In the genomic region with DNA sequence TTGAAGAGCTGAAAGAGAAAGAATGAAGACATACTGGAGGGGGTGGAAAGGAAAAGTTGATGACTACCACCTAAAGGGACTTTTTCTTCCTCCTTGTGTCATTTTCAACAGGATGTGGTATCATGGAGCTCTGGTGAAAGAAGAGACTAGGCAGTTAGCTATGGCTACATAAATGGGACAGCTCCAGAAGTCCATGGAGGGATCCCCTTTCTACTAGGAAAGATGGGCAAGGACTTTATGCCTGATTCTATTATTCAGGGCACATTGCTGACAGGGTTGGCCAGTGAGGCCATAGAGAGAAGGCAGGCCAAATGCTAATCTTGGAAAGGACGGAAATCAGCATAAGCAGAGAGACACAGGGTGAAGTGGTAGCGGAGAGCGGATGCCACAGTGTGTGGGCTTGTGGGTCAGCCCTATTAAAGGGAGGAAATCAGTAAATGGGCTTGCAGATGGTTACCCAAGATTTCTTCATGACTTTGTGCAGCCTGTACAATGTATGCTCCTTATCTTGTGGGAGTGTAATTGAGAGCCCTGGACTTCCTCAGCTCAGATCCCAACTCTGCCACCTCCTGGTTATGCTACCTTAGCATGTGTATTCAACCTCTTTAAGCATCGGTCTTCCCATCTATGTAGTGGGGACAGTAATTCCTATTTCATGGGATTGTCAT, we compare ENCODE assay signal across 8 cellular contexts.
DNase-seq lines count a peak whose midpoint lies in the region; ATAC-seq and TF ChIP-seq lines count a peak whose summit lies in the region.

No MANE protein-coding gene starts in this region.

- H2AFZ ChIP-seq in neuronal stem cell (ENCODE audit: low read length), result no peak overlapping the region

- H3K27ac Mint-ChIP-seq in activated CD4-positive, alpha-beta memory T cell treated with anti-CD3 and anti-CD28 coated beads, Interleukin-2, amount 10 ng/mL, durations not matched to agents 7 days and 5 days, result peak overlapping the region; percentile 7

- no peak overlapping the region for H3K18ac ChIP-seq in neuronal stem cell (ENCODE audit: low read length)

- H3K36me3 Mint-ChIP-seq in activated CD4-positive, alpha-beta memory T cell treated with anti-CD3 and anti-CD28 coated beads, Interleukin-2, amount 10 ng/mL, durations not matched to agents 7 days and 5 days (ENCODE audit: low read depth), result peaks cover 3% of the 10 kb centered on the region

- POLR2A ChIA-PET in activated CD4-positive, alpha-beta memory T cell treated with anti-CD3 and anti-CD28 coated beads, Interleukin-2, amount 10 ng/mL, durations not matched to agents 7 days and 5 days (lab: Charles Lee), result interaction anchor here (1.0 to 1.8 kb wide), 4 partner anchors 31 to 261 kb away, joined by 3 to 6 read pairs (median 3); no protein-coding TSS in a partner anchor

- H4K8ac ChIP-seq in neuronal stem cell (ENCODE audit: low read depth, low read length), result no peak overlapping the region

- no peaks in the 10 kb centered on the region for H3K79me1 ChIP-seq in neuronal stem cell (ENCODE audit: low read depth, low read length)

- no peaks in the 10 kb centered on the region for H3K36me3 ChIP-seq in right atrium auricular region
- H3K36me3 ChIP-seq in neutrophil, result no peaks in the 10 kb centered on the region
- no peaks in the 10 kb centered on the region for H3K36me3 ChIP-seq in neuronal stem cell (replicated peaks in 1 of 2; ENCODE audit: control insufficient read depth in 2 of 2, insufficient read depth in 2 of 2, low read length in 2 of 2)

- no peak overlapping the region for H2AK5ac ChIP-seq in neuronal stem cell (ENCODE audit: low read depth, low read length)

- H3K14ac ChIP-seq in neuronal stem cell (ENCODE audit: low read length), result no peak overlapping the region

- H3K4me1 Mint-ChIP-seq in activated CD4-positive, alpha-beta memory T cell treated with anti-CD3 and anti-CD28 coated beads, Interleukin-2, amount 10 ng/mL, durations not matched to agents 7 days and 5 days, result peaks cover 24% of the 10 kb centered on the region

- H4K91ac ChIP-seq in neuronal stem cell (ENCODE audit: low read depth, low read length, poor library complexity), result no peak overlapping the region

- H2BK5ac ChIP-seq in neuronal stem cell (ENCODE audit: low read length), result no peak overlapping the region

- TF ChIP-seq POLR2A in lower leg skin (IDR thresholded peaks at IDR 0.05), result no peak

- TF ChIP-seq CTCF in right atrium auricular region (IDR thresholded peaks at IDR 0.05) (peak in 1 of 2 donors; percentile 24), neutrophil (IDR thresholded peaks at IDR 0.05) (peak; percentile 19), lower leg skin (IDR thresholded peaks at IDR 0.05) (no peak)

- no peak overlapping the region for H3K23ac ChIP-seq in neuronal stem cell (ENCODE audit: low read depth, low read length, poor library complexity)

- peaks cover 2% of the 10 kb centered on the region for H3K9me3 Mint-ChIP-seq in activated CD4-positive, alpha-beta memory T cell treated with anti-CD3 and anti-CD28 coated beads, Interleukin-2, amount 10 ng/mL, durations not matched to agents 7 days and 5 days

- H3K4me3 ChIP-seq in right atrium auricular region (no peak overlapping the region), neutrophil (ENCODE audit: low read depth in 1 of 2, low read length in 1 of 2) (no peak overlapping the region), lower leg skin (ENCODE audit: low read depth, poor library complexity, severe bottlenecking) (no peak overlapping the region), neuronal stem cell (ENCODE audit: low read length in 2 of 2) (no peak overlapping the region)

- ATAC-seq in left cardiac atrium (peak; percentile 27 to 53), HG03103 (IDR thresholded peaks at IDR 0.05; ENCODE audit: low read depth, unreplicated experiment) (peak; percentile 39)

- no peak overlapping the region for H3K4me3 Mint-ChIP-seq in activated CD4-positive, alpha-beta memory T cell treated with anti-CD3 and anti-CD28 coated beads, Interleukin-2, amount 10 ng/mL, durations not matched to agents 7 days and 5 days

- DNase-seq in left cardiac atrium, result no peak
- DNase-seq in right atrium auricular region (ENCODE audit: low spot score), result no peak
- DNase-seq in activated CD4-positive, alpha-beta memory T cell treated with anti-CD3 and anti-CD28 coated beads, Interleukin-2, amount 10 ng/mL, durations not matched to agents 7 days and 5 days, result peak; percentile 24
- DNase-seq in NCI-H82 (lab: John Stamatoyannopoulos, UW), result no peak
- no peak for DNase-seq in lower leg skin (ENCODE audit: low spot score in 2 of 2)
- DNase-seq in neuronal stem cell (ENCODE audit: low spot score), result no peak

- H3K27me3 ChIP-seq in right atrium auricular region, result no peaks in the 10 kb centered on the region
- H3K27me3 ChIP-seq in neutrophil, result no peaks in the 10 kb centered on the region
- no peaks in the 10 kb centered on the region for H3K27me3 ChIP-seq in neuronal stem cell (ENCODE audit: control insufficient read depth in 3 of 3, insufficient read depth in 3 of 3, low read depth in 1 of 3, low read length in 3 of 3)

- H3K27ac ChIP-seq in right atrium auricular region (no peak overlapping the region), neutrophil (peak overlapping the region; percentile 41), neuronal stem cell (replicated peaks; ENCODE audit: low read length) (no peak overlapping the region)

- H3K9me3 ChIP-seq in right atrium auricular region (no peaks in the 10 kb centered on the region), neutrophil (no peaks in the 10 kb centered on the region), neuronal stem cell (replicated peaks in 1 of 2; ENCODE audit: control insufficient read depth in 2 of 2, insufficient read depth in 1 of 2, low read depth in 1 of 2, low read length in 2 of 2) (no peaks in the 10 kb centered on the region)

- intact Hi-C loops in left cardiac atrium (cut with DNase I), result no loop called here
- intact Hi-C loops in lower leg skin (cut with DNase I; ENCODE audit: low total_unique reads), result no loop called here

- no peak overlapping the region for H3K4ac ChIP-seq in neuronal stem cell (ENCODE audit: low read length)

- CTCF ChIA-PET in activated CD4-positive, alpha-beta memory T cell treated with anti-CD3 and anti-CD28 coated beads, Interleukin-2, amount 10 ng/mL, durations not matched to agents 7 days and 5 days (lab: Charles Lee), result interaction anchor here (0.7 to 1.3 kb wide), 3 partner anchors 36 to 258 kb away, joined by 3 read pairs; no protein-coding TSS in a partner anchor

- H3K4me2 ChIP-seq in neuronal stem cell (ENCODE audit: insufficient read depth, low read length, poor library complexity, severe bottlenecking), result no peak overlapping the region

- H2BK15ac ChIP-seq in neuronal stem cell (ENCODE audit: low read length), result no peak overlapping the region

- no peak overlapping the region for H2BK120ac ChIP-seq in neuronal stem cell (ENCODE audit: low read depth, low read length)

- 96 to 99% methylated on average over 4 of the region's 4 CpGs for WGBS in lower leg skin, 2 donors
- no CpG with 5 or more reads among the region's 4 CpGs for WGBS in neuronal stem cell (ENCODE audit: extremely low coverage in 2 of 2, insufficient read length in 2 of 2, insufficient replicate concordance in 1 of 2), 2 donors

- H3K9ac ChIP-seq in neuronal stem cell (ENCODE audit: low read depth, low read length, poor library complexity), result no peak overlapping the region

- no peaks in the 10 kb centered on the region for H3K27me3 Mint-ChIP-seq in activated CD4-positive, alpha-beta memory T cell treated with anti-CD3 and anti-CD28 coated beads, Interleukin-2, amount 10 ng/mL, durations not matched to agents 7 days and 5 days

- H2BK12ac ChIP-seq in neuronal stem cell (ENCODE audit: low read length), result no peak overlapping the region

- no peaks in the 10 kb centered on the region for H3K4me1 ChIP-seq in right atrium auricular region
- H3K4me1 ChIP-seq in neutrophil (ENCODE audit: control insufficient read depth in 1 of 2, insufficient read depth in 1 of 2, low read depth in 1 of 2, low read length in 1 of 2), result peaks cover 28 to 30% of the 10 kb centered on the region in 2 experiments
- H3K4me1 ChIP-seq in neuronal stem cell (ENCODE audit: control insufficient read depth in 2 of 2, insufficient read depth in 1 of 2, low read depth in 1 of 2, low read length in 2 of 2), result peaks cover 0 to 2% of the 10 kb centered on the region in 2 donors
